Comparison of ENCODE assay signal across 8 cellular contexts in the genomic region with DNA sequence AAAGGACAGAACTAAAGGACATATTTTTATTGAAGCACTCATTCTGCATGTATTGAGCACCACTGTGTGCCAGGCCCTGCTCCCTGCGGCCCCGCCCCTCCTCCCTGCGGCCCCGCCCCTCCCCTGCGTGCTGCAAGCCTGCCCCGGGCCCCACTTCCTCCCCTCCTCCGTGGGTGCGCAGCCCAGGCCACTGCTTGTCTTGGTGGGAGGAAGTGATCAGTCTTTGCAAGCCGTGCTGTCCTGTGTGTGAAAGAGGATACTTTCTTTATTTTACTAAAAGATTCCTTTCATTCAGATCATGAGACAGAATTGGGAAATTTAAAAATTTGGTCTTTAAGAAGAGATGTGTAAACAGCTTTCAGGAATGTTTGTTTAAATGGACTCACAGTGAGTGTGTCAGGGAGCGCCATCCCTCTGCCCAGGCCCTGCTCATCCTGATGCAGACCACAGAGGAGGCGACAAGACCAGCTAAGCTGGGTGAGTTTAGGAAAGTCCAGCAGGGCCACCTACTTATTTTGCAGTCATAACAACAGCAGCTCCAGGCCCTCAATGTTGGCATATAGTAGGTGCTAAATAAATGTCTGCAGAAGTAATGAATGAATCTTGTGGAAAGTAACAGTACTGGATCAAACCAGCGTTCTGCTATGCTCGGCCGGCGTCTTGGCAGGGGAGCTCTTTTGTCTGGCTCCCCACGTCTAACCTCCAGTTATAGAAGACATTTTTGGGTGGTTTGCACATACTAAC.
DNase-seq lines count a peak whose midpoint lies in the region; ATAC-seq and TF ChIP-seq lines count a peak whose summit lies in the region.

No MANE protein-coding gene starts in this region.

- DNase-seq in SIG-M5 (lab: John Stamatoyannopoulos, UW) (peak; percentile 1), left lobe of liver (ENCODE audit: low spot score) (no peak), MCF 10A (ENCODE audit: unreplicated experiment) (no peak), SW480 (ENCODE audit: low spot score) (no peak), glomerular visceral epithelial cell (ENCODE audit: extremely low spot score) (no peak)
- peak; percentile 20 to 21 for DNase-seq in activated T-helper 1 cell treated with anti-CD3 and anti-CD28 coated beads, Interleukin-2, amount 50 U/mL, for 16 hours (ENCODE audit: low read depth in 1 of 2, low spot score in 1 of 2)
- DNase-seq in stimulated activated naive CD8-positive, alpha-beta T cell treated with anti-CD3 and anti-CD28 coated beads, Interleukin-15, Interleukin-2, amounts not matched to agents 100 U/mL and 50 U/mL, for 24 hours = peak; percentile 61

- no peak overlapping the region for H3K27ac Mint-ChIP-seq in MCF 10A (ENCODE audit: low read depth, unreplicated experiment)

- H3K27me3 Mint-ChIP-seq in MCF 10A (ENCODE audit: insufficient read depth, unreplicated experiment) = no peaks in the 10 kb centered on the region

- ATAC-seq in left lobe of liver = peak; percentile 60
- peak; percentile 44 for ATAC-seq in stimulated activated naive CD8-positive, alpha-beta T cell treated with anti-CD3 and anti-CD28 coated beads, Interleukin-15, Interleukin-2, amounts not matched to agents 100 U/mL and 50 U/mL, for 24 hours
- ATAC-seq in HG03139 (IDR thresholded peaks at IDR 0.05; ENCODE audit: unreplicated experiment) = no peak

- CTCF ChIA-PET in MCF 10A (lab: Yijun Ruan, JAX) = no interaction called here

- no TSS peak for BruUV-seq in MCF 10A (replicated peaks; lab: Mats Ljungman, UMichigan)

- no peaks in the 10 kb centered on the region for H3K9me3 Mint-ChIP-seq in MCF 10A (ENCODE audit: unreplicated experiment)

- no peak for TF ChIP-seq CTCF in MCF 10A (IDR thresholded peaks at IDR 0.05; ENCODE audit: unreplicated experiment)

- POLR2A ChIA-PET in MCF 10A (lab: Yijun Ruan, JAX) = interaction anchor here (1.0 kb wide), 1 partner anchor 174 kb away, joined by 4 read pairs; no protein-coding TSS in a partner anchor

- no peak overlapping the region for H3K4me3 Mint-ChIP-seq in MCF 10A (ENCODE audit: unreplicated experiment)

- intact Hi-C loops in MCF 10A (cut with micrococcal nuclease) = no loop called here

- no peaks in the 10 kb centered on the region for H3K4me1 Mint-ChIP-seq in MCF 10A (ENCODE audit: insufficient read depth, unreplicated experiment)

- no peaks in the 10 kb centered on the region for H3K36me3 Mint-ChIP-seq in MCF 10A (ENCODE audit: insufficient read depth, unreplicated experiment)

Comparison
In these comparisons a context has a peak if more than half of its experiments do, and no peak if none do; other contexts are left out.
1. DNase-seq: peak in SIG-M5 (single experiment), activated T-helper 1 cell treated with anti-CD3 and anti-CD28 coated beads, Interleukin-2, amount 50 U/mL, for 16 hours (2 of 2) and stimulated activated naive CD8-positive, alpha-beta T cell treated with anti-CD3 and anti-CD28 coated beads, Interleukin-15, Interleukin-2, amounts not matched to agents 100 U/mL and 50 U/mL, for 24 hours (single experiment); none in left lobe of liver (single experiment), MCF 10A (single experiment), SW480 (single experiment) and glomerular visceral epithelial cell (single experiment).